ENCODE assay signal across 8 cellular contexts in the genomic region with DNA sequence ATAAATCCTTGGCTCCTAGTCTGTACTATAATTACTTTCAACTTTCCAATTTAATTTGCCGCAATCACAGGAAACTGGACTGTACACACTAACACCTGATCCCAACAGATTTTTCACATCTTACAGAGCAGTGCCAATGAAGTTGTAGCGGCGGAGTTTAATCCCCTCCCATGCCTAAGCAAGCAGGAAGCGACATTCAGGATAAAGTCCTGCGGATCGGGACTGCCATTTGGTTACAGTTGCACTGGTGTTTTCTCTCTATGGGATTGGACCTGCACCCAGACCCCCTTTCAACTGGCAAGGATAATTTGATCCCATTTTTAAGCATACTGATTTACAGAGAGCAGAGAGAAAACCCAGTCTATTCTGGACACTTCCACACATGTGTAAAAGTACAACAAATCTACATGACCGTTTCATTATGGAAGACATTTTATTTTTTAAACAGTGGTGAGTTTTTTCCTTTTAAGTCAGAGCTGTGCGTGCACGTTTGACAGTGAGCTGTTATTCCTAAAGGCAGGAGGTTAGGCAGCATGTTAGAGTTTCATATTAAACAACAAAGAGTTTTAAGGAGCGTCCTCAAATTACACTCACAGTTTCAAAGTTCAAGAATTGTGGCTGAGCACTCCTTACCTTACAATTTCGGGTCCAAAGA.
DNase-seq lines count a peak whose midpoint lies in the region; TF ChIP-seq lines count a peak whose summit lies in the region.

No MANE protein-coding gene starts in this region.

- H3K27ac ChIP-seq in SJSA1: no peak overlapping the region

- peak overlapping the region; percentile 39 for H3K4me3 ChIP-seq in SJSA1
- peak overlapping the region; percentile 45 to 67 for H3K4me3 ChIP-seq in foreskin fibroblast (ENCODE audit: low read depth in 1 of 2, low read length in 2 of 2)

- DNase-seq in EH (ENCODE audit: low read depth): peak; percentile 16
- DNase-seq in SJSA1 (ENCODE audit: low read depth in 1 of 2, low spot score in 2 of 2): peak in 1 of 2 experiments; percentile 27
- peak; percentile 14 to 50 for DNase-seq in foreskin fibroblast
- peak; percentile 40 for DNase-seq in renal cortical epithelial cell (ENCODE audit: low read depth)
- no peak for DNase-seq in posterior cingulate gyrus
- no peak for DNase-seq in NCI-H526 treated with DMSO at 0.1 percent for 48 hours (lab: John Stamatoyannopoulos, UW)
- DNase-seq in NOMO-1 (lab: John Stamatoyannopoulos, UW; ENCODE audit: unreplicated experiment in 2 of 2): no peak
- DNase-seq in stimulated activated CD4-positive, alpha-beta T cell treated with anti-CD3 and anti-CD28 coated beads, Interleukin-15, amount 100 ng/mL, for 24 hours: no peak

- TF ChIP-seq CTCF in foreskin fibroblast (IDR thresholded peaks at IDR 0.05; ENCODE audit: low read depth, low read length): no peak

- H3K4me1 ChIP-seq in SJSA1 (replicated peaks): peaks cover 23% of the 10 kb centered on the region

- intact Hi-C loops in posterior cingulate gyrus (cut with DNase I): no loop called here

- H3K9me3 ChIP-seq in SJSA1 (replicated peaks): no peaks in the 10 kb centered on the region

- H3K36me3 ChIP-seq in SJSA1: no peaks in the 10 kb centered on the region

- H3K27me3 ChIP-seq in SJSA1 (replicated peaks): no peaks in the 10 kb centered on the region

Comparison
In these comparisons a context has a peak if more than half of its experiments do, and no peak if none do; other contexts are left out.
1. DNase-seq: peak in EH (single experiment), foreskin fibroblast (2 of 2) and renal cortical epithelial cell (single experiment); none in posterior cingulate gyrus (0 of 10), NCI-H526 treated with DMSO at 0.1 percent for 48 hours (single experiment), NOMO-1 (0 of 2) and stimulated activated CD4-positive, alpha-beta T cell treated with anti-CD3 and anti-CD28 coated beads, Interleukin-15, amount 100 ng/mL, for 24 hours (single experiment).